Comparison of ENCODE assay signal across 2 cellular contexts in genomic region chr1:22828151-22828817, GRCh38.
TF ChIP-seq lines count a peak whose summit lies in the region.

No MANE protein-coding gene starts in this region.

TF ChIP-seq in H1, 55 proteins besides CTCF, POLR2A, EP300 and RAD21:
- TF ChIP-seq CBX5 (IDR thresholded peaks at IDR 0.05; ENCODE audit: low read depth, low read length), result no peak

TF ChIP-seq in neural cell, 6 proteins besides CTCF, POLR2A, EP300 and RAD21:
- TF ChIP-seq EZH2 (IDR thresholded peaks at IDR 0.05; ENCODE audit: borderline replicate concordance, insufficient read depth, low read length, poor library complexity, severe bottlenecking), result no peak
- TF ChIP-seq SMC3 (conservative IDR thresholded peaks at IDR 0.05; ENCODE audit: poor library complexity), result no peak
- no peak for TF ChIP-seq TAF1 (IDR thresholded peaks at IDR 0.05; ENCODE audit: low read depth)
- no peak for TF ChIP-seq POLR2AphosphoS5 (IDR thresholded peaks at IDR 0.05)
- no peak for TF ChIP-seq MXI1 (conservative IDR thresholded peaks at IDR 0.05; ENCODE audit: poor library complexity, severe bottlenecking)
- no peak for TF ChIP-seq REST (IDR thresholded peaks at IDR 0.05; ENCODE audit: borderline replicate concordance)
